8 cellular contexts compared by ENCODE assay signal in genomic region chr12:56189918-56190694, GRCh38. TPM values are rescaled to one million over a fixed set of nuclear protein-coding genes. Genes with fewer than 3 reads are reported as not detected.
DNase-seq lines count a peak whose midpoint lies in the region; ATAC-seq and TF ChIP-seq lines count a peak whose summit lies in the region.

No MANE protein-coding gene starts in this region.

- H2AFZ ChIP-seq in IMR-90 (replicated peaks; ENCODE audit: low read length, poor library complexity) = peak overlapping the region; percentile 100

- H3K4me2 ChIP-seq in IMR-90 (ENCODE audit: low read depth, low read length) = peak overlapping the region; percentile 93

- in situ Hi-C loops in IMR-90 (cut with MboI; ENCODE audit: low sequenced_read_pairs) = loop anchor here (5.0 kb wide), 1 partner anchor 63 kb away; the partner anchor contains the start of gene ESYT1

- peak overlapping the region; percentile 75 for H2BK5ac ChIP-seq in IMR-90 (ENCODE audit: low read depth, low read length, poor library complexity, severe bottlenecking)

- H2BK120ac ChIP-seq in IMR-90 (ENCODE audit: low read depth, low read length) = peak overlapping the region; percentile 86

- H3K9me3 Mint-ChIP-seq in CD14-positive monocyte = no peaks in the 10 kb centered on the region

- H3K79me1 ChIP-seq in IMR-90 (ENCODE audit: low read depth in 1 of 2, low read length in 2 of 2) = peaks cover 19 to 33% of the 10 kb centered on the region in 2 experiments; a peak in 3 of 4 replicates

- peak overlapping the region; percentile 87 to 96 (median 92) for H3K27ac Mint-ChIP-seq in CD14-positive monocyte

- peak overlapping the region; percentile 95 to 96 for H3K4me3 Mint-ChIP-seq in CD14-positive monocyte

- intact Hi-C loops in CD14-positive monocyte (cut with micrococcal nuclease) = loop anchor here (2.0 to 10.0 kb wide), 7 partner anchors 31 to 275 kb away; partner anchors contain the start of genes SPRYD4 (in 2 of the 2), ANKRD52 (in 1 of the 2), MYL6 (in 1 of the 2) and NABP2 (in 1 of the 2)
- intact Hi-C loops in IMR-90 (cut with micrococcal nuclease) = loop anchor here (1.0 to 2.0 kb wide), 2 partner anchors 63 to 71 kb away; no protein-coding TSS in a partner anchor

- peak overlapping the region; percentile 91 for H3K23ac ChIP-seq in IMR-90 (ENCODE audit: low read depth, low read length)

- H3K9me3 ChIP-seq in IMR-90 (ENCODE audit: control insufficient read depth, insufficient read depth, low read length) (no peaks in the 10 kb centered on the region), esophagus (ENCODE audit: control insufficient read depth in 2 of 2, insufficient read depth in 1 of 2, low read depth in 1 of 2, low read length in 1 of 2) (no peaks in the 10 kb centered on the region)

- H3K4me1 ChIP-seq in IMR-90 (ENCODE audit: control insufficient read depth, insufficient read depth, low read length) = peaks cover 7% of the 10 kb centered on the region
- peaks cover 0 to 2% of the 10 kb centered on the region in 2 donors for H3K4me1 ChIP-seq in esophagus (ENCODE audit: control insufficient read depth in 2 of 2, insufficient read depth in 2 of 2, low read length in 1 of 2)

- peak overlapping the region; percentile 95 for H3K4ac ChIP-seq in IMR-90 (ENCODE audit: low read depth, low read length)

- no peak for TF ChIP-seq POLR2A in IMR-90 (IDR thresholded peaks at IDR 0.05; ENCODE audit: low read depth, low read length)

- peak overlapping the region; percentile 65; the same call in 1 of the 2 replicates for H2BK20ac ChIP-seq in IMR-90 (ENCODE audit: low read depth, low read length)

- peak overlapping the region; percentile 83 for H4K5ac ChIP-seq in IMR-90 (ENCODE audit: low read depth, low read length)

- H4K20me1 ChIP-seq in IMR-90 (ENCODE audit: insufficient read depth, low read length) = peaks cover 14% of the 10 kb centered on the region; the same call in 1 of the 2 replicates

- H3K9me1 ChIP-seq in IMR-90 (ENCODE audit: insufficient read depth, low read length) = peaks cover 5% of the 10 kb centered on the region; the same call in 1 of the 2 replicates

- H3K9ac ChIP-seq in IMR-90 (ENCODE audit: low read depth, low read length) = peak overlapping the region; percentile 77

- H3K4me3 ChIP-seq in IMR-90 (ENCODE audit: insufficient read depth, low read depth, low read length) = peak overlapping the region; percentile 86
- peak overlapping the region; percentile 70 to 83 for H3K4me3 ChIP-seq in esophagus (ENCODE audit: low read depth in 1 of 2, low read length in 2 of 2)

- peak overlapping the region; percentile 83 for H4K91ac ChIP-seq in IMR-90 (ENCODE audit: insufficient read depth, low read depth, low read length)

- peak overlapping the region; percentile 83 for H3K27ac ChIP-seq in IMR-90 (ENCODE audit: insufficient read depth, low read length)
- peak overlapping the region; percentile 78 to 99 for H3K27ac ChIP-seq in esophagus (ENCODE audit: low read depth in 2 of 2, low read length in 1 of 2)

- CTCF ChIA-PET in IMR-90 (lab: Yijun Ruan, JAX) = interaction anchor here (0.6 to 2.6 kb wide), 14 partner anchors 9 to 274 kb away, joined by 3 to 27 read pairs (median 4); partner anchors contain the start of genes ANKRD52, ESYT1, RNF41 and ZC3H10

- H3K56ac ChIP-seq in IMR-90 (ENCODE audit: extremely low read depth, insufficient read depth, low read length) = peak overlapping the region; percentile 61; the same call in 1 of the 2 replicates

- WGBS in IMR-90 (ENCODE audit: extremely low coverage in 2 of 2, insufficient read length in 1 of 2), 2 experiments = no CpG with 5 or more reads among the region's 42 CpGs
- 1% methylated on average over 42 of the region's 42 CpGs for whole genome bisulfite sequencing in esophagus, 2 donors

- H3K4me1 Mint-ChIP-seq in CD14-positive monocyte = peaks cover 43% of the 10 kb centered on the region

- peak overlapping the region; percentile 77; the same call in 1 of the 3 replicates for H2BK15ac ChIP-seq in IMR-90 (ENCODE audit: low read depth, low read length)

- no peaks in the 10 kb centered on the region for H3K27me3 ChIP-seq in IMR-90 (ENCODE audit: control insufficient read depth, insufficient read depth, low read length)
- H3K27me3 ChIP-seq in esophagus (ENCODE audit: control insufficient read depth in 1 of 2, insufficient read depth in 2 of 2, low read length in 2 of 2) = no peaks in the 10 kb centered on the region

- peak; percentile 39 for ATAC-seq in GM21423 (IDR thresholded peaks at IDR 0.05; ENCODE audit: unreplicated experiment)
- ATAC-seq in IMR-90 (ENCODE audit: low read depth) = peak; percentile 35

- peak overlapping the region; percentile 95 for H3K14ac ChIP-seq in IMR-90 (replicated peaks; ENCODE audit: low read depth, low read length)

- dilution Hi-C loops in IMR-90 (cut with HindIII; ENCODE audit: low sequenced_read_pairs, unreplicated experiment) = no loop called here

- DNase-seq in CD14-positive monocyte (ENCODE audit: low spot score) = peak; percentile 57
- peak; percentile 85 for DNase-seq in IMR-90
- peak; percentile 96 for DNase-seq in OCI-M1 (lab: John Stamatoyannopoulos, UW)
- DNase-seq in activated T-cell treated with anti-CD3 and anti-CD28 coated beads, Interleukin-2, amount 50 U/mL, for 1 hour = peak; percentile 80
- peak; percentile 82 for DNase-seq in mucosa of gallbladder (ENCODE audit: low spot score)
- peak; percentile 76 to 88 for DNase-seq in stimulated activated CD8-positive, alpha-beta memory T cell treated with anti-CD3 and anti-CD28 coated beads, Interleukin-2, amount 100 ng/mL, for 48 hours (ENCODE audit: low read depth in 2 of 2)

- H3K36me3 ChIP-seq in IMR-90 (ENCODE audit: control insufficient read depth, insufficient read depth, low read length) = peaks cover 7% of the 10 kb centered on the region
- peaks cover 0 to 2% of the 10 kb centered on the region in 2 donors for H3K36me3 ChIP-seq in esophagus (ENCODE audit: control insufficient read depth in 2 of 2, insufficient read depth in 2 of 2, low read length in 1 of 2)

- H3K18ac ChIP-seq in IMR-90 (ENCODE audit: low read depth, low read length) = peak overlapping the region; percentile 36

- TF ChIP-seq CTCF in CD14-positive monocyte (IDR thresholded peaks at IDR 0.05) = peak; percentile 33
- TF ChIP-seq CTCF in IMR-90 (conservative IDR thresholded peaks at IDR 0.05; ENCODE audit: low read depth, low read length) = no peak; the same call in 1 of the 2 replicates

- no peak for TF ChIP-seq RAD21 in IMR-90 (IDR thresholded peaks at IDR 0.05; ENCODE audit: low read length)

- H4K8ac ChIP-seq in IMR-90 (ENCODE audit: low read depth in 2 of 2, low read length in 2 of 2) = peak overlapping the region; percentile 83 to 94

- no TSS peak for BruUV-seq in IMR-90 (replicated peaks; lab: Mats Ljungman, UMichigan)

- peak overlapping the region; percentile 64; the same call in 1 of the 2 replicates for H2AK5ac ChIP-seq in IMR-90 (ENCODE audit: low read depth, low read length)

- no peaks in the 10 kb centered on the region for H3K27me3 Mint-ChIP-seq in CD14-positive monocyte (ENCODE audit: low read depth in 3 of 3)

- POLR2A ChIA-PET in IMR-90 (lab: Charles Lee; ENCODE audit: unreplicated experiment) = interaction anchor here (0.6 to 1.1 kb wide), 3 partner anchors 24 to 72 kb away, joined by 3 to 7 read pairs (median 3); partner anchors contain the start of gene ZC3H10

- peaks cover 10 to 18% of the 10 kb centered on the region in 2 donors for H3K36me3 Mint-ChIP-seq in CD14-positive monocyte

- H2AK9ac ChIP-seq in IMR-90 (replicated peaks; ENCODE audit: low read depth, low read length, poor library complexity) = peak overlapping the region; percentile 99

TF ChIP-seq in IMR-90, 13 proteins besides CTCF, POLR2A, EP300 and RAD21 (continues in another document):
- TF ChIP-seq USF2 (IDR thresholded peaks at IDR 0.05; ENCODE audit: low read depth, low read length) = no peak

RNA-seq across cellular contexts. Expression of gene SMARCC2, which starts 0.8 kb away (rescaled TPM):
- polyA plus RNA-seq in CD14-positive monocyte = 10 to 100 TPM; 22.2 to 43.5 TPM
- total RNA-seq in IMR-90 (2012; rRNA removed) = 41.4 and 42.3 TPM in 2 replicates
- 43.8 and 44.3 TPM in 2 replicates for polyA plus RNA-seq in IMR-90 (2012; rRNA removed)
- polyA plus RNA-seq in IMR-90 (2012; cell fraction: cytosol; rRNA removed) = 13.3 and 20.0 TPM in 2 replicates
- 107 and 224 TPM in 2 replicates for polyA plus RNA-seq in IMR-90 (2012; cell fraction: nucleus; rRNA removed; ENCODE audit: low replicate concordance)
- 10 to 100 TPM; 21.4 to 31.4 TPM for polyA plus RNA-seq in esophagus
- 115 TPM for total RNA-seq in mucosa of gallbladder

RNA-seq across cellular contexts. Expression of gene RNF41, which starts 31.6 kb away (rescaled TPM):
- polyA plus RNA-seq in CD14-positive monocyte (10 to 100 TPM; 35.8 to 45.7 TPM), IMR-90 (2012; rRNA removed) (112 and 125 TPM in 2 replicates), esophagus (10 to 100 TPM in 1 of 2 donors, 1 to 10 TPM in 1; 7.9 to 17.5 TPM)
- total RNA-seq in IMR-90 (2012; rRNA removed) (191 and 272 TPM in 2 replicates), mucosa of gallbladder (57.2 TPM)
- 83.1 and 122 TPM in 2 replicates for polyA plus RNA-seq in IMR-90 (2012; cell fraction: cytosol; rRNA removed)
- polyA plus RNA-seq in IMR-90 (2012; cell fraction: nucleus; rRNA removed; ENCODE audit: low replicate concordance) = 45.0 and 90.2 TPM in 2 replicates

RNA-seq across cellular contexts. Expression of gene MYL6, which starts 31.9 kb away (rescaled TPM):
- 1,000 to 10,000 TPM; 3,189 to 3,939 TPM for polyA plus RNA-seq in CD14-positive monocyte
- 4,816 and 6,155 TPM in 2 replicates for total RNA-seq in IMR-90 (2012; rRNA removed)
- polyA plus RNA-seq in IMR-90 (2012; rRNA removed) = 6,979 and 8,569 TPM in 2 replicates
- 4,737 and 9,751 TPM in 2 replicates for polyA plus RNA-seq in IMR-90 (2012; cell fraction: cytosol; rRNA removed)
- polyA plus RNA-seq in IMR-90 (2012; cell fraction: nucleus; rRNA removed; ENCODE audit: low replicate concordance) = 1,664 and 4,642 TPM in 2 replicates
- polyA plus RNA-seq in esophagus = 1,000 to 10,000 TPM; 1,769 to 2,908 TPM
- total RNA-seq in mucosa of gallbladder = 1,918 TPM

RNA-seq across cellular contexts. Expression of gene NABP2, which starts 34.0 kb away (rescaled TPM):
- polyA plus RNA-seq in CD14-positive monocyte (1 to 10 TPM; 2.7 to 3.2 TPM), IMR-90 (2012; rRNA removed) (37.4 and 42.5 TPM in 2 replicates), esophagus (10 to 100 TPM; 10.2 to 19.1 TPM)
- total RNA-seq in IMR-90 (2012; rRNA removed) (29.2 and 31.4 TPM in 2 replicates), mucosa of gallbladder (39.2 TPM)
- 32.7 and 41.6 TPM in 2 replicates for polyA plus RNA-seq in IMR-90 (2012; cell fraction: cytosol; rRNA removed)
- polyA plus RNA-seq in IMR-90 (2012; cell fraction: nucleus; rRNA removed; ENCODE audit: low replicate concordance) = 6.7 and 10.2 TPM in 2 replicates

RNA-seq across cellular contexts. Expression of gene MYL6B, which starts 37.7 kb away (rescaled TPM):
- 1 to 10 TPM; 4.1 to 4.3 TPM for polyA plus RNA-seq in CD14-positive monocyte
- total RNA-seq in IMR-90 (2012; rRNA removed) = 78.3 and 90.0 TPM in 2 replicates
- polyA plus RNA-seq in IMR-90 (2012; rRNA removed) = 112 and 117 TPM in 2 replicates
- 121 and 135 TPM in 2 replicates for polyA plus RNA-seq in IMR-90 (2012; cell fraction: cytosol; rRNA removed)
- 47.4 and 68.8 TPM in 2 replicates for polyA plus RNA-seq in IMR-90 (2012; cell fraction: nucleus; rRNA removed; ENCODE audit: low replicate concordance)
- polyA plus RNA-seq in esophagus = 10 to 100 TPM; 57.3 to 57.7 TPM
- total RNA-seq in mucosa of gallbladder = 53.7 TPM

Comparison
In these comparisons a context has a peak if more than half of its experiments do, and no peak if none do; other contexts are left out.
1. Peak in every context shown above with its lines: DNase-seq, ATAC-seq, H3K4me3 ChIP-seq and H3K27ac ChIP-seq.